ENCODE assay signal across 12 cellular contexts in the genomic region with DNA sequence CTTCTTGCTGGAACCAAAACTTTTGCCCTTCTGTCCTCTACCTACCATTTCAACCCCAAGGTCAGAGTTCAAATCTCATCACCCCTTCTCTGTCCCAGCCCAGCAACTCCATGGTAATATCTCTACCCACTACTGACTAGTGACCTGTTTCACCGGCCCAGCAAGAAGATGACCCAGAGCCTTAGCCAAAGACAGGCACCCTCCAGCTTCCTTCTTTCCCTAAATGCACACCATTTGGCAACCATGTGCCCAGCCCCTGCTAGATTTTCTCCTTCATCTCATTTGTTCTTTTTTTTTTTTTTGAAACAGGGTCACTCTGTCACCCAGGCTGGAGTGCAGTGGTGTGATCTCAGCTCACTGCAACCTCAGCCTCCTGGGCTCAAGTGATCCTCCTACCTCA. TPM values are rescaled to one million over a fixed set of nuclear protein-coding genes. Genes with fewer than 3 reads are reported as not detected.
DNase-seq lines count a peak whose midpoint lies in the region; ATAC-seq, FAIRE-seq and TF ChIP-seq lines count a peak whose summit lies in the region.
"Had no signal": no experiment of that assay in that cellular context is flagged by ENCODE, and none has a peak within 500 bp of the region (broad histone marks: within the 10 kb centered on the region; RNA-seq: fewer than 3 reads in every experiment).

No MANE protein-coding gene starts in this region.

- intact Hi-C loops in left ventricle myocardium inferior (cut with micrococcal nuclease) = no loop called here
- intact Hi-C loops in cardiac septum (cut with DNase I) = no loop called here
- intact Hi-C loops in adrenal gland (cut with DNase I) = no loop called here

- H3K4me3 ChIP-seq in left ventricle myocardium inferior (no peak overlapping the region), adrenal gland (no peak overlapping the region), mononuclear cell (ENCODE audit: low read length) (peak overlapping the region; percentile 56)

- H3K27me3 ChIP-seq in left ventricle myocardium inferior (ENCODE audit: low read depth) (no peaks in the 10 kb centered on the region), adrenal gland (no peaks in the 10 kb centered on the region), mononuclear cell (ENCODE audit: insufficient read depth, low read length) (no peaks in the 10 kb centered on the region)

- H3K4me1 ChIP-seq in left ventricle myocardium inferior (peaks cover 50% of the 10 kb centered on the region), adrenal gland (replicated peaks in 1 of 2) (peaks cover 51 to 74% of the 10 kb centered on the region in 2 donors), mononuclear cell (ENCODE audit: insufficient read depth, low read length) (peaks cover 100% of the 10 kb centered on the region)

- no peak for TF ChIP-seq CTCF in left ventricle myocardium inferior (IDR thresholded peaks at IDR 0.05; ENCODE audit: borderline replicate concordance)
- no peak for TF ChIP-seq CTCF in adrenal gland (IDR thresholded peaks at IDR 0.05)

- WGBS in adrenal gland, 4 donors = 73 to 79% (median 77%) methylated on average over 1 of the region's 1 CpG

- ATAC-seq in GM18861 (IDR thresholded peaks at IDR 0.05; ENCODE audit: unreplicated experiment) (no peak), HG03175 (IDR thresholded peaks at IDR 0.05; ENCODE audit: unreplicated experiment) (no peak)

- H3K9me3 ChIP-seq in left ventricle myocardium inferior (replicated peaks) (no peaks in the 10 kb centered on the region), adrenal gland (replicated peaks in 1 of 3) (no peaks in the 10 kb centered on the region), mononuclear cell (ENCODE audit: low read depth, low read length) (no peaks in the 10 kb centered on the region)

- FAIRE-seq in H54 (lab: Jason Lieb, UNC) = no peak

- peak overlapping the region; percentile 38 for H3K27ac ChIP-seq in left ventricle myocardium inferior (replicated peaks)
- peak overlapping the region; percentile 8 to 88 (median 74) for H3K27ac ChIP-seq in adrenal gland
- H3K27ac ChIP-seq: KMS-11 had no signal

- H3K36me3 ChIP-seq in left ventricle myocardium inferior = no peaks in the 10 kb centered on the region
- H3K36me3 ChIP-seq in adrenal gland (replicated peaks in 1 of 2) = no peaks in the 10 kb centered on the region

- DNase-seq in left ventricle myocardium inferior = no peak
- no peak for DNase-seq in cardiac septum (ENCODE audit: low spot score)
- DNase-seq in adrenal gland = no peak
- no peak for DNase-seq in H54 (ENCODE audit: insufficient read length, low spot score)
- no peak for DNase-seq in NCI-H748 treated with DMSO at 0.1 percent for 48 hours (lab: John Stamatoyannopoulos, UW)
- DNase-seq: COR-L47, kidney glomerular epithelial cell, NCI-H524 treated with DMSO at 0.1 percent for 48 hours had no signal

- TF ChIP-seq POLR2A in adrenal gland (IDR thresholded peaks at IDR 0.05) (no peak), H54 (IDR thresholded peaks at IDR 0.05; ENCODE audit: low read depth, low read length) (no peak)

RNA-seq across cellular contexts. Expression of a gene that starts 14.9 kb away (rescaled TPM):
- 51.9 TPM for total RNA-seq in left ventricle myocardium inferior
- total RNA-seq in cardiac septum = 46.3 TPM
- total RNA-seq in adrenal gland = 100 to 1,000 TPM; 103 to 216 (median 153) TPM
- polyA plus RNA-seq in adrenal gland = 100 to 1,000 TPM in 2 of 3 donors, 10 to 100 TPM in 1; 30.0 to 217 (median 150) TPM
- total RNA-seq in mononuclear cell = 74.3 TPM

RNA-seq across cellular contexts. Expression of a gene that starts 56.5 kb away (rescaled TPM):
- total RNA-seq in left ventricle myocardium inferior (93.6 TPM), cardiac septum (45.2 TPM), adrenal gland (100 to 1,000 TPM; 190 to 425 (median 350) TPM), mononuclear cell (10.2 TPM)
- 100 to 1,000 TPM; 261 to 668 (median 513) TPM for polyA plus RNA-seq in adrenal gland
